15 cellular contexts compared by ENCODE assay signal in genomic region chr14:78764240-78764639, GRCh38.
DNase-seq lines count a peak whose midpoint lies in the region; FAIRE-seq and TF ChIP-seq lines count a peak whose summit lies in the region.
"Had no signal": no experiment of that assay in that cellular context is flagged by ENCODE, and none has a peak within 500 bp of the region (broad histone marks: within the 10 kb centered on the region; RNA-seq: fewer than 3 reads in every experiment).

No MANE protein-coding gene starts in this region.

- H3K36me3 ChIP-seq in Karpas-422 (ENCODE audit: insufficient read depth, low read length): no peaks in the 10 kb centered on the region
- H3K36me3 ChIP-seq: gastrocnemius medialis had no signal

- H3K79me2 ChIP-seq in Karpas-422 (ENCODE audit: low read length): no peaks in the 10 kb centered on the region

- H3K4me3 ChIP-seq in retinal pigment epithelial cell (ENCODE audit: low read length) (peak overlapping the region; percentile 14), Karpas-422 (ENCODE audit: low read length) (no peak overlapping the region)
- H3K4me3 ChIP-seq: gastrocnemius medialis had no signal

- TF ChIP-seq CTCF in retinal pigment epithelial cell (conservative IDR thresholded peaks at IDR 0.05; ENCODE audit: low read depth, low read length): no peak

- peak; percentile 42 for FAIRE-seq in RCC 7860 (lab: Jason Lieb, UNC)

- H3K4me2 ChIP-seq in Karpas-422 (ENCODE audit: low read depth, low read length, poor library complexity, severe bottlenecking): no peak overlapping the region

- H3K27me3 ChIP-seq in Karpas-422 (ENCODE audit: low read length): no peaks in the 10 kb centered on the region
- H3K27me3 ChIP-seq: gastrocnemius medialis had no signal

- H3K4me1 ChIP-seq in Karpas-422 (ENCODE audit: low read length): no peaks in the 10 kb centered on the region
- H3K4me1 ChIP-seq: gastrocnemius medialis had no signal

- H2AFZ ChIP-seq in Karpas-422 (ENCODE audit: low read length): no peak overlapping the region

- no peak overlapping the region for H3K9ac ChIP-seq in Karpas-422 (ENCODE audit: low read length)

- no peaks in the 10 kb centered on the region for H3K9me3 ChIP-seq in Karpas-422 (ENCODE audit: low read length)
- H3K9me3 ChIP-seq: gastrocnemius medialis had no signal

- no peaks in the 10 kb centered on the region for H4K20me1 ChIP-seq in Karpas-422 (ENCODE audit: insufficient read depth, low read depth, low read length)

- H3K9me2 ChIP-seq in Karpas-422 (replicated peaks; ENCODE audit: insufficient read depth, low read length): no peaks in the 10 kb centered on the region

- DNase-seq in H4 (ENCODE audit: low spot score) (peak; percentile 13), RCC 7860 (ENCODE audit: low spot score) (peak; percentile 60), epithelial cell of prostate (ENCODE audit: low read depth, low spot score) (no peak), retinal pigment epithelial cell (ENCODE audit: low read depth) (peak; percentile 82), Karpas-422 (no peak), hippocampal formation (lab: John Stamatoyannopoulos, UW) (no peak), DMS 273 treated with DMSO at 0.1 percent for 48 hours (lab: John Stamatoyannopoulos, UW) (no peak), DMS53 (lab: John Stamatoyannopoulos, UW) (no peak)
- DNase-seq: activated naive CD8-positive, alpha-beta T cell treated with anti-CD3 and anti-CD28 coated beads, Interleukin-2, amount 50 U/mL, for 24 hours; activated T-cell treated with anti-CD3 and anti-CD28 coated beads, Interleukin-2, amount 50 U/mL, for 1 hour; CD4-positive, CD25-positive, alpha-beta regulatory T cell; gastrocnemius medialis; NCI-H1048; retina; stimulated activated naive CD4-positive, alpha-beta T cell treated with Interleukin-2 at 50 U/mL for 16 hours had no signal

- H3K27ac ChIP-seq in epithelial cell of prostate (peak overlapping the region; percentile 37), Karpas-422 (ENCODE audit: low read length) (no peak overlapping the region)
- H3K27ac ChIP-seq: gastrocnemius medialis had no signal

Comparison
In these comparisons a context has a peak if more than half of its experiments do, and no peak if none do; other contexts are left out.
1. DNase-seq: peak in H4 (single experiment), RCC 7860 (single experiment) and retinal pigment epithelial cell (single experiment); none in epithelial cell of prostate (single experiment), Karpas-422 (single experiment), hippocampal formation (0 of 2), DMS 273 treated with DMSO at 0.1 percent for 48 hours (single experiment) and DMS53 (single experiment).